In genomic region chr6:30763618-30764489, GRCh38 we compare ENCODE assay signal across 8 cellular contexts. TPM values are rescaled to one million over a fixed set of nuclear protein-coding genes. Genes with fewer than 3 reads are reported as not detected.
DNase-seq lines count a peak whose midpoint lies in the region; ATAC-seq, FAIRE-seq and TF ChIP-seq lines count a peak whose summit lies in the region.

No MANE protein-coding gene starts in this region.

- no peak overlapping the region for H2AFZ ChIP-seq in HepG2 (ENCODE audit: low read length)

- H3K27me3 ChIP-seq in HUES6 (ENCODE audit: control insufficient read depth, insufficient read depth, low read length) (no peaks in the 10 kb centered on the region), HepG2 (ENCODE audit: control insufficient read depth in 1 of 2, insufficient read depth in 2 of 2, low read length in 2 of 2) (no peaks in the 10 kb centered on the region), psoas muscle (ENCODE audit: insufficient read depth in 3 of 3, low read length in 2 of 3) (no peaks in the 10 kb centered on the region)

- no TSS peak for BruUV-seq in HepG2 (replicated peaks; lab: Mats Ljungman, UMichigan)

- in situ Hi-C loops in HepG2 (cut with HindIII; ENCODE audit: extremely low pct_ligation_motif_present, low pct_unique_long_range_greater_than_20kb): no loop called here

- H3K36me3 ChIP-seq in HUES6 (ENCODE audit: control insufficient read depth, insufficient read depth, low read length) (no peaks in the 10 kb centered on the region), HepG2 (replicated peaks in 1 of 2; ENCODE audit: control insufficient read depth in 1 of 2, insufficient read depth in 2 of 2, low read length in 2 of 2) (no peaks in the 10 kb centered on the region), psoas muscle (ENCODE audit: insufficient read depth in 1 of 2, low read depth in 1 of 2) (no peaks in the 10 kb centered on the region)

- no peaks in the 10 kb centered on the region for H4K20me1 ChIP-seq in HepG2 (ENCODE audit: insufficient read depth, low read length)

- H3K9ac ChIP-seq in HUES6 (ENCODE audit: low read length): peak overlapping the region; percentile 85
- peak overlapping the region; percentile 87 for H3K9ac ChIP-seq in HepG2 (ENCODE audit: insufficient read depth, low read depth, low read length)

- TF ChIP-seq RAD21 in HepG2 (CRISPR knock-in tag; IDR thresholded peaks at IDR 0.05): peak; percentile 56

- TF ChIP-seq CTCF in HepG2 (CRISPR knock-in tag; IDR thresholded peaks at IDR 0.05) (peak; percentile 55), psoas muscle (IDR thresholded peaks at IDR 0.05) (no peak)

- peak; percentile 56 to 70 for TF ChIP-seq POLR2A in HepG2 (IDR thresholded peaks at IDR 0.05; ENCODE audit: insufficient read depth in 1 of 2, low read depth in 2 of 2, low read length in 2 of 2)

- peak overlapping the region; percentile 89; the same call in 1 of the 2 replicates for H3K27ac ChIP-seq in HUES6 (ENCODE audit: low read depth, low read length)
- H3K27ac ChIP-seq in HepG2 (ENCODE audit: extremely low read length, insufficient read depth, low read length): peak overlapping the region; percentile 98
- no peak overlapping the region for H3K27ac ChIP-seq in psoas muscle

- DNase-seq in EL: peak; percentile 35
- peak; percentile 64 for DNase-seq in amniotic epithelial cell (ENCODE audit: low read depth)
- peak; percentile 99 for DNase-seq in HepG2 (ENCODE audit: low spot score)
- DNase-seq in stimulated activated CD4-positive, alpha-beta T cell treated with anti-CD3 and anti-CD28 coated beads, Interleukin-12 subunit alpha, Interleukin-12 subunit beta, amount 100 ng/mL, for 4 hours: no peak
- DNase-seq in psoas muscle: no peak
- DNase-seq in inferior parietal cortex (ENCODE audit: extremely low spot score): no peak

- peak overlapping the region; percentile 85 for H3K4me2 ChIP-seq in HepG2 (ENCODE audit: low read depth, low read length)

- H3K4me1 ChIP-seq in HUES6 (ENCODE audit: control insufficient read depth, insufficient read depth, low read length): peaks cover 54% of the 10 kb centered on the region
- H3K4me1 ChIP-seq in HepG2 (ENCODE audit: insufficient read depth, low read length): peaks cover 100% of the 10 kb centered on the region
- H3K4me1 ChIP-seq in psoas muscle: peaks cover 1% of the 10 kb centered on the region

- CTCF ChIA-PET in HepG2 (lab: Yijun Ruan, JAX; ENCODE audit: low intra/inter-chr PET ratio, low total read pairs): interaction anchor here (1.1 kb wide), 1 partner anchor 64 kb away, joined by 3 read pairs; no protein-coding TSS in a partner anchor

- POLR2A ChIA-PET in HepG2 (lab: Yijun Ruan, JAX): interaction anchor here (0.8 to 11.8 kb wide), 29 partner anchors 9 to 149 kb away, joined by 3 to 414 read pairs (median 6); partner anchors contain the start of genes DHX16, FLOT1, IER3 and MDC1

- intact Hi-C loops in HepG2 (cut with micrococcal nuclease; ENCODE audit: unreplicated experiment) (loop anchor here (1.0 kb wide), 2 partner anchors 20 to 63 kb away; partner anchors contain the start of gene IER3), psoas muscle (cut with DNase I) (no loop called here)

- peak; percentile 90 to 96 for TF ChIP-seq EP300 in HepG2 (IDR thresholded peaks at IDR 0.05; ENCODE audit: low read depth in 2 of 2, low read length in 2 of 2)
- peak; percentile 94 for TF ChIP-seq EP300 in HepG2 (CRISPR knock-in tag; IDR thresholded peaks at IDR 0.05; ENCODE audit: borderline replicate concordance)

- H3K79me2 ChIP-seq in HepG2 (ENCODE audit: insufficient read depth, low read length): no peaks in the 10 kb centered on the region

- H3K9me3 ChIP-seq in HUES6 (ENCODE audit: control insufficient read depth, insufficient read depth, low read depth, low read length) (no peaks in the 10 kb centered on the region), HepG2 (ENCODE audit: low read length) (no peaks in the 10 kb centered on the region), psoas muscle (no peaks in the 10 kb centered on the region)

- WGBS in HepG2 (ENCODE audit: low lambda C conversion rate): under 1% methylated on average over 8 of the region's 8 CpGs
- WGBS in psoas muscle, 3 donors: 49 to 64% (median 61%) methylated on average over 8 of the region's 8 CpGs

- ATAC-seq in HepG2 (peak; percentile 86), psoas muscle (no peak), HG02840 (IDR thresholded peaks at IDR 0.05; ENCODE audit: low FRiP score, unreplicated experiment) (no peak)

- peak; percentile 95 for FAIRE-seq in HepG2 (lab: Jason Lieb, UNC)

- H3K4me3 ChIP-seq in HUES6 (ENCODE audit: low read depth, low read length) (peak overlapping the region; percentile 34; the same call in 1 of the 2 replicates), HepG2 (replicated peaks in 1 of 3; ENCODE audit: insufficient read depth in 1 of 3, low read depth in 2 of 3, low read length in 3 of 3) (peak overlapping the region; percentile 17 to 62 (median 38); a peak in 5 of 6 replicates), psoas muscle (no peak overlapping the region)

RNA-seq across cellular contexts. Expression of gene IER3, which starts 19.5 kb away (rescaled TPM):
- 28.7 and 51.1 TPM in 2 replicates for total RNA-seq in HepG2 (2016; rRNA removed; fragmentation: Illumina TruSeq; extraction: Trizol)
- 83.5 and 89.8 TPM in 2 replicates for total RNA-seq in HepG2 (2016; cell fraction: cytosol; rRNA removed; fragmentation: Illumina TruSeq; extraction: Trizol; ENCODE audit: low read depth)
- total RNA-seq in HepG2 (2016; cell fraction: insoluble cytoplasmic fraction; rRNA removed; fragmentation: Illumina TruSeq; extraction: Trizol): 25.7 and 52.1 TPM in 2 replicates
- 91.3 and 101 TPM in 2 replicates for total RNA-seq in HepG2 (2016; cell fraction: membrane; rRNA removed; fragmentation: Illumina TruSeq; extraction: Trizol)
- total RNA-seq in HepG2 (2016; cell fraction: nucleus; rRNA removed; fragmentation: Illumina TruSeq; extraction: Trizol): 33.1 and 34.2 TPM in 2 replicates
- 131 and 151 TPM in 2 replicates for polyA plus RNA-seq in HepG2 (2011; rRNA removed)
- 117 TPM in 2 replicates for polyA plus RNA-seq in HepG2 (2011; cell fraction: cytosol; rRNA removed)
- 111 and 130 TPM in 2 replicates for polyA plus RNA-seq in HepG2 (2011; cell fraction: nucleus; rRNA removed)
- 130 and 313 TPM in 2 replicates for polyA plus RNA-seq in HepG2 (2012)
- 21.8 and 24.4 TPM in 2 replicates for polyA plus RNA-seq in HepG2 (2016; cell fraction: cytosol; fragmentation: Illumina TruSeq; extraction: Trizol; ENCODE audit: low read depth)
- polyA plus RNA-seq in HepG2 (2016; cell fraction: insoluble cytoplasmic fraction; fragmentation: Illumina TruSeq; extraction: Trizol; ENCODE audit: low read depth): 28.6 and 30.4 TPM in 2 replicates
- polyA plus RNA-seq in HepG2 (2016; cell fraction: membrane; fragmentation: Illumina TruSeq; extraction: Trizol; ENCODE audit: low read depth): 23.7 and 25.1 TPM in 2 replicates
- 72.1 and 79.6 TPM in 2 replicates for polyA plus RNA-seq in HepG2 (2016; cell fraction: nucleus; fragmentation: Illumina TruSeq; extraction: Trizol; ENCODE audit: insufficient read depth, low read depth)
- polyA minus RNA-seq in HepG2 (2011; rRNA and poly(A)+ RNA removed; ENCODE audit: low replicate concordance): 19.0 and 307 TPM in 2 replicates
- 213 and 378 TPM in 2 replicates for polyA minus RNA-seq in HepG2 (2011; cell fraction: cytosol; rRNA and poly(A)+ RNA removed)
- 95.2 and 99.7 TPM in 2 replicates for polyA minus RNA-seq in HepG2 (2011; cell fraction: nucleus; rRNA and poly(A)+ RNA removed)
- total RNA-seq in psoas muscle: 10 to 100 TPM in 3 of 4 donors, 1 to 10 TPM in 1; 6.3 to 38.4 (median 23.9) TPM
- polyA plus RNA-seq in psoas muscle: 100 to 1,000 TPM in 1 of 3 donors, 1 to 10 TPM in 2; 3.1 to 321 (median 3.2) TPM

RNA-seq across cellular contexts. Expression of gene FLOT1, which starts 21.4 kb away (rescaled TPM):
- 77.8 and 82.3 TPM in 2 replicates for total RNA-seq in HepG2 (2016; rRNA removed; fragmentation: Illumina TruSeq; extraction: Trizol)
- 113 and 115 TPM in 2 replicates for total RNA-seq in HepG2 (2016; cell fraction: cytosol; rRNA removed; fragmentation: Illumina TruSeq; extraction: Trizol; ENCODE audit: low read depth)
- 72.3 and 79.6 TPM in 2 replicates for total RNA-seq in HepG2 (2016; cell fraction: insoluble cytoplasmic fraction; rRNA removed; fragmentation: Illumina TruSeq; extraction: Trizol)
- 145 and 152 TPM in 2 replicates for total RNA-seq in HepG2 (2016; cell fraction: membrane; rRNA removed; fragmentation: Illumina TruSeq; extraction: Trizol)
- 43.2 and 49.0 TPM in 2 replicates for total RNA-seq in HepG2 (2016; cell fraction: nucleus; rRNA removed; fragmentation: Illumina TruSeq; extraction: Trizol)
- polyA plus RNA-seq in HepG2 (2011; rRNA removed): 130 and 150 TPM in 2 replicates
- polyA plus RNA-seq in HepG2 (2011; cell fraction: cytosol; rRNA removed): 126 and 128 TPM in 2 replicates
- 139 and 173 TPM in 2 replicates for polyA plus RNA-seq in HepG2 (2011; cell fraction: nucleus; rRNA removed)
- polyA plus RNA-seq in HepG2 (2012): 119 and 142 TPM in 2 replicates
- 217 and 220 TPM in 2 replicates for polyA plus RNA-seq in HepG2 (2016; cell fraction: cytosol; fragmentation: Illumina TruSeq; extraction: Trizol; ENCODE audit: low read depth)
- polyA plus RNA-seq in HepG2 (2016; cell fraction: insoluble cytoplasmic fraction; fragmentation: Illumina TruSeq; extraction: Trizol; ENCODE audit: low read depth): 116 and 125 TPM in 2 replicates
- 219 and 220 TPM in 2 replicates for polyA plus RNA-seq in HepG2 (2016; cell fraction: membrane; fragmentation: Illumina TruSeq; extraction: Trizol; ENCODE audit: low read depth)
- 146 and 154 TPM in 2 replicates for polyA plus RNA-seq in HepG2 (2016; cell fraction: nucleus; fragmentation: Illumina TruSeq; extraction: Trizol; ENCODE audit: insufficient read depth, low read depth)
- polyA minus RNA-seq in HepG2 (2011; rRNA and poly(A)+ RNA removed; ENCODE audit: low replicate concordance): 102 and 133 TPM in 2 replicates
- 49.8 and 51.9 TPM in 2 replicates for polyA minus RNA-seq in HepG2 (2011; cell fraction: cytosol; rRNA and poly(A)+ RNA removed)
- polyA minus RNA-seq in HepG2 (2011; cell fraction: nucleus; rRNA and poly(A)+ RNA removed): 34.5 and 57.3 TPM in 2 replicates
- total RNA-seq in psoas muscle: 100 to 1,000 TPM; 113 to 182 (median 153) TPM
- polyA plus RNA-seq in psoas muscle: 100 to 1,000 TPM; 181 to 224 (median 206) TPM

RNA-seq across cellular contexts. Expression of gene TUBB, which starts 43.7 kb away (rescaled TPM):
- total RNA-seq in HepG2 (2016; rRNA removed; fragmentation: Illumina TruSeq; extraction: Trizol) (911 and 1,275 TPM in 2 replicates), psoas muscle (100 to 1,000 TPM; 136 to 220 (median 201) TPM)
- total RNA-seq in HepG2 (2016; cell fraction: cytosol; rRNA removed; fragmentation: Illumina TruSeq; extraction: Trizol; ENCODE audit: low read depth): 241 and 250 TPM in 2 replicates
- 892 and 1,275 TPM in 2 replicates for total RNA-seq in HepG2 (2016; cell fraction: insoluble cytoplasmic fraction; rRNA removed; fragmentation: Illumina TruSeq; extraction: Trizol)
- total RNA-seq in HepG2 (2016; cell fraction: membrane; rRNA removed; fragmentation: Illumina TruSeq; extraction: Trizol): 542 and 545 TPM in 2 replicates
- total RNA-seq in HepG2 (2016; cell fraction: nucleus; rRNA removed; fragmentation: Illumina TruSeq; extraction: Trizol): 386 and 402 TPM in 2 replicates
- polyA plus RNA-seq in HepG2 (2011; rRNA removed) (980 and 1,163 TPM in 2 replicates), psoas muscle (100 to 1,000 TPM; 175 to 487 (median 187) TPM)
- polyA plus RNA-seq in HepG2 (2011; cell fraction: cytosol; rRNA removed): 853 and 1,099 TPM in 2 replicates
- polyA plus RNA-seq in HepG2 (2011; cell fraction: nucleus; rRNA removed): 241 and 246 TPM in 2 replicates
- 478 and 597 TPM in 2 replicates for polyA plus RNA-seq in HepG2 (2012)
- polyA plus RNA-seq in HepG2 (2016; cell fraction: cytosol; fragmentation: Illumina TruSeq; extraction: Trizol; ENCODE audit: low read depth): 300 and 321 TPM in 2 replicates
- 2,019 and 2,085 TPM in 2 replicates for polyA plus RNA-seq in HepG2 (2016; cell fraction: insoluble cytoplasmic fraction; fragmentation: Illumina TruSeq; extraction: Trizol; ENCODE audit: low read depth)
- polyA plus RNA-seq in HepG2 (2016; cell fraction: membrane; fragmentation: Illumina TruSeq; extraction: Trizol; ENCODE audit: low read depth): 586 and 657 TPM in 2 replicates
- polyA plus RNA-seq in HepG2 (2016; cell fraction: nucleus; fragmentation: Illumina TruSeq; extraction: Trizol; ENCODE audit: insufficient read depth, low read depth): 686 and 716 TPM in 2 replicates
- 1,833 and 2,373 TPM in 2 replicates for polyA minus RNA-seq in HepG2 (2011; rRNA and poly(A)+ RNA removed; ENCODE audit: low replicate concordance)
- 412 and 479 TPM in 2 replicates for polyA minus RNA-seq in HepG2 (2011; cell fraction: cytosol; rRNA and poly(A)+ RNA removed)
- 105 and 134 TPM in 2 replicates for polyA minus RNA-seq in HepG2 (2011; cell fraction: nucleus; rRNA and poly(A)+ RNA removed)

RNA-seq across cellular contexts. Expression of gene MDC1, which starts 46.8 kb away (rescaled TPM):
- total RNA-seq in HepG2 (2016; rRNA removed; fragmentation: Illumina TruSeq; extraction: Trizol) (8.4 and 20.5 TPM in 2 replicates), psoas muscle (10 to 100 TPM; 12.7 to 18.0 (median 15.4) TPM)
- total RNA-seq in HepG2 (2016; cell fraction: cytosol; rRNA removed; fragmentation: Illumina TruSeq; extraction: Trizol; ENCODE audit: low read depth): 2.6 TPM in 2 replicates
- 9.0 and 18.7 TPM in 2 replicates for total RNA-seq in HepG2 (2016; cell fraction: insoluble cytoplasmic fraction; rRNA removed; fragmentation: Illumina TruSeq; extraction: Trizol)
- 7.6 TPM in 2 replicates for total RNA-seq in HepG2 (2016; cell fraction: membrane; rRNA removed; fragmentation: Illumina TruSeq; extraction: Trizol)
- 18.3 and 20.9 TPM in 2 replicates for total RNA-seq in HepG2 (2016; cell fraction: nucleus; rRNA removed; fragmentation: Illumina TruSeq; extraction: Trizol)
- polyA plus RNA-seq in HepG2 (2011; rRNA removed) (11.7 and 14.0 TPM in 2 replicates), psoas muscle (10 to 100 TPM in 1 of 3 donors, 1 to 10 TPM in 2; 4.1 to 10.9 (median 6.5) TPM)
- polyA plus RNA-seq in HepG2 (2011; cell fraction: cytosol; rRNA removed): 4.5 and 6.7 TPM in 2 replicates
- polyA plus RNA-seq in HepG2 (2011; cell fraction: nucleus; rRNA removed): 39.8 and 42.9 TPM in 2 replicates
- 14.2 and 21.0 TPM in 2 replicates for polyA plus RNA-seq in HepG2 (2012)
- 1.2 and 1.3 TPM in 2 replicates for polyA plus RNA-seq in HepG2 (2016; cell fraction: cytosol; fragmentation: Illumina TruSeq; extraction: Trizol; ENCODE audit: low read depth)
- polyA plus RNA-seq in HepG2 (2016; cell fraction: insoluble cytoplasmic fraction; fragmentation: Illumina TruSeq; extraction: Trizol; ENCODE audit: low read depth): 13.9 and 27.7 TPM in 2 replicates
- polyA plus RNA-seq in HepG2 (2016; cell fraction: membrane; fragmentation: Illumina TruSeq; extraction: Trizol; ENCODE audit: low read depth): 2.2 and 3.4 TPM in 2 replicates
- polyA plus RNA-seq in HepG2 (2016; cell fraction: nucleus; fragmentation: Illumina TruSeq; extraction: Trizol; ENCODE audit: insufficient read depth, low read depth): 66.8 and 94.4 TPM in 2 replicates
- polyA minus RNA-seq in HepG2 (2011; rRNA and poly(A)+ RNA removed; ENCODE audit: low replicate concordance): 16.6 and 29.4 TPM in 2 replicates
- 8.0 and 10.3 TPM in 2 replicates for polyA minus RNA-seq in HepG2 (2011; cell fraction: cytosol; rRNA and poly(A)+ RNA removed)
- polyA minus RNA-seq in HepG2 (2011; cell fraction: nucleus; rRNA and poly(A)+ RNA removed): 7.6 and 9.1 TPM in 2 replicates

Comparison
In these comparisons a context has a peak if more than half of its experiments do, and no peak if none do; other contexts are left out.
1. DNase-seq: peak in EL (single experiment), amniotic epithelial cell (single experiment) and HepG2 (single experiment); none in stimulated activated CD4-positive, alpha-beta T cell treated with anti-CD3 and anti-CD28 coated beads, Interleukin-12 subunit alpha, Interleukin-12 subunit beta, amount 100 ng/mL, for 4 hours (single experiment), psoas muscle (0 of 2) and inferior parietal cortex (single experiment).